13 cellular contexts compared by ENCODE assay signal in genomic region chr2:215460682-215461081, GRCh38. TPM values are rescaled to one million over a fixed set of nuclear protein-coding genes. Genes with fewer than 3 reads are reported as not detected.
A peak's percentile ranks its signal among the peaks of the same experiment; 100 is the strongest.
DNase-seq lines count a peak whose midpoint lies in the region; ATAC-seq and TF ChIP-seq lines count a peak whose summit lies in the region.
"Had no signal": no experiment of that assay in that cellular context is flagged by ENCODE, and none has a peak within 500 bp of the region (broad histone marks: within the 10 kb centered on the region; RNA-seq: fewer than 3 reads in every experiment).

No MANE protein-coding gene starts in this region.

- no peaks in the 10 kb centered on the region for H3K9me3 ChIP-seq in SJSA1 (replicated peaks)
- H3K9me3 ChIP-seq: BLaER1 treated with 17β-estradiol and CSF1 and Interleukin-3, amounts not matched to agents 10 nM and 100 nM; lower lobe of right lung had no signal

- ATAC-seq in HG02610 (IDR thresholded peaks at IDR 0.05; ENCODE audit: unreplicated experiment), result no peak
- ATAC-seq in HG03354 (IDR thresholded peaks at IDR 0.05; ENCODE audit: poor library complexity, severe bottlenecking, unreplicated experiment), result no peak

- H3K4me3 ChIP-seq in AG09309 (ENCODE audit: control insufficient read depth, low read depth, low read length) (no peak overlapping the region), SJSA1 (no peak overlapping the region), fibroblast of pulmonary artery (replicated peaks; ENCODE audit: low read depth, low read length) (no peak overlapping the region)
- H3K4me3 ChIP-seq: BLaER1 treated with 17β-estradiol and CSF1 and Interleukin-3, amounts not matched to agents 10 nM and 100 nM; lower lobe of right lung had no signal

- DNase-seq in AG09309 (ENCODE audit: low read depth) (peak; percentile 82), SJSA1 (ENCODE audit: low read depth in 1 of 2, low spot score in 2 of 2) (peak; percentile 49 to 80), fibroblast of pulmonary artery (ENCODE audit: low read depth) (peak; percentile 94), myocyte (ENCODE audit: low read depth) (peak; percentile 41), hypothalamus (lab: John Stamatoyannopoulos, UW) (no peak)
- DNase-seq in activated naive CD4-positive, alpha-beta T cell treated with Interleukin-2 at 50 U/mL for 16 hours, result no peak
- DNase-seq: effector memory CD4-positive, alpha-beta T cell; lower lobe of right lung; NCI-H1436; small intestine had no signal

- no peak for TF ChIP-seq CTCF in AG09309 (IDR thresholded peaks at IDR 0.05; ENCODE audit: control insufficient read depth, insufficient read depth, low read depth, low read length, missing control alignments)
- TF ChIP-seq CTCF in fibroblast of pulmonary artery (IDR thresholded peaks at IDR 0.05; ENCODE audit: low read length, missing control alignments), result no peak

- H3K36me3 ChIP-seq in SJSA1, result no peaks in the 10 kb centered on the region
- H3K36me3 ChIP-seq: BLaER1 treated with 17β-estradiol and CSF1 and Interleukin-3, amounts not matched to agents 10 nM and 100 nM; lower lobe of right lung had no signal

- H3K4me1 ChIP-seq in SJSA1 (replicated peaks), result peaks cover 44% of the 10 kb centered on the region

- no peaks in the 10 kb centered on the region for H3K27me3 ChIP-seq in SJSA1 (replicated peaks)
- H3K27me3 ChIP-seq: BLaER1 treated with 17β-estradiol and CSF1 and Interleukin-3, amounts not matched to agents 10 nM and 100 nM had no signal

- H3K27ac ChIP-seq in SJSA1, result peak overlapping the region; percentile 53
- H3K27ac ChIP-seq: BLaER1 treated with 17β-estradiol and CSF1 and Interleukin-3, amounts not matched to agents 10 nM and 100 nM; lower lobe of right lung had no signal

RNA-seq across cellular contexts. Expression of gene FN1, which starts 24.8 kb away (rescaled TPM):
- 498 and 887 TPM in 2 replicates for total RNA-seq in SJSA1 (2014; rRNA removed; shearing (Covaris generic))
- total RNA-seq in myocyte, result 1,735 and 1,808 TPM in 2 replicates
- polyA plus RNA-seq in myocyte (2012), result 9,206 TPM

Comparison
In these comparisons a context has a peak if more than half of its experiments do, and no peak if none do; other contexts are left out.
1. DNase-seq: peak in AG09309 (single experiment), SJSA1 (2 of 2), fibroblast of pulmonary artery (single experiment) and myocyte (single experiment); none in hypothalamus (0 of 51) and activated naive CD4-positive, alpha-beta T cell treated with Interleukin-2 at 50 U/mL for 16 hours (single experiment).